In genomic region chr9:125162891-125163290, GRCh38 we compare ENCODE assay signal across 1 cellular context.
TF ChIP-seq lines count a peak whose summit lies in the region.

No MANE protein-coding gene starts in this region.

TF ChIP-seq in K562, 482 proteins besides CTCF, POLR2A, EP300 and RAD21:
- TF ChIP-seq MAFG (tag; conservative IDR thresholded peaks at IDR 0.05) (peak; percentile 33; the same call in 1 of the 2 replicates), ZNF316 (IDR thresholded peaks at IDR 0.05) (0 out of 2 replicates have a peak, but pooled peaks have one; percentile 22), NFE2 (IDR thresholded peaks at IDR 0.05; ENCODE audit: low read depth) (peak; percentile 32; the same call in 1 of the 2 replicates), ZNF384 (IDR thresholded peaks at IDR 0.05; ENCODE audit: low read depth, low read length) (0 out of 2 replicates have a peak, but pooled peaks have one; percentile 14)
